Comparison of ENCODE assay signal across 21 cellular contexts in genomic region chr11:43517518-43517917, GRCh38.
A peak's percentile ranks its signal among the peaks of the same experiment; 100 is the strongest.
DNase-seq lines count a peak whose midpoint lies in the region; ATAC-seq lines count a peak whose summit lies in the region.
"Had no signal": no experiment of that assay in that cellular context is flagged by ENCODE, and none has a peak within 500 bp of the region (broad histone marks: within the 10 kb centered on the region; RNA-seq: fewer than 3 reads in every experiment).

No MANE protein-coding gene starts in this region.

- H3K9me3 ChIP-seq in SJCRH30 (replicated peaks) = no peaks in the 10 kb centered on the region

- in situ Hi-C loops in SK-MEL-5 (cut with HindIII; ENCODE audit: low pct_unique_long_range_greater_than_20kb, low sequenced_read_pairs) = no loop called here

- H3K27ac Mint-ChIP-seq in activated naive CD8-positive, alpha-beta T cell treated with anti-CD3 and anti-CD28 coated beads, Interleukin-2, amount 50 U/mL, for 24 hours = no peak overlapping the region
- no peak overlapping the region for H3K27ac Mint-ChIP-seq in activated naive CD8-positive, alpha-beta T cell treated with anti-CD3 and anti-CD28 coated beads for 36 hours
- H3K27ac Mint-ChIP-seq in stimulated activated naive CD8-positive, alpha-beta T cell treated with anti-CD3 and anti-CD28 coated beads, Interleukin-15, amount 100 ng/mL, for 72 hours = no peak overlapping the region
- H3K27ac Mint-ChIP-seq: activated CD4-positive, alpha-beta memory T cell treated with anti-CD3 and anti-CD28 coated beads, Interleukin-2, amount 10 ng/mL, durations not matched to agents 7 days and 5 days; activated T-cell treated with anti-CD3 and anti-CD28 coated beads, Interleukin-2, amount 50 U/mL, for 24 hours; naive thymus-derived CD8-positive, alpha-beta T cell had no signal

- H3K9me3 Mint-ChIP-seq in activated naive CD8-positive, alpha-beta T cell treated with anti-CD3 and anti-CD28 coated beads, Interleukin-2, amount 50 U/mL, for 24 hours = peaks cover 18% of the 10 kb centered on the region
- peaks cover 10% of the 10 kb centered on the region for H3K9me3 Mint-ChIP-seq in activated naive CD8-positive, alpha-beta T cell treated with anti-CD3 and anti-CD28 coated beads for 36 hours
- peaks cover 18 to 19% of the 10 kb centered on the region in 2 donors for H3K9me3 Mint-ChIP-seq in stimulated activated naive CD8-positive, alpha-beta T cell treated with anti-CD3 and anti-CD28 coated beads, Interleukin-15, amount 100 ng/mL, for 72 hours

- ATAC-seq in activated naive CD8-positive, alpha-beta T cell treated with anti-CD3 and anti-CD28 coated beads, Interleukin-2, amount 50 U/mL, for 24 hours = peak; percentile 73
- peak; percentile 20 for ATAC-seq in stimulated activated naive CD8-positive, alpha-beta T cell treated with anti-CD3 and anti-CD28 coated beads, Interleukin-15, amount 100 ng/mL, for 72 hours
- ATAC-seq in GM21360 (IDR thresholded peaks at IDR 0.05; ENCODE audit: unreplicated experiment) = no peak
- ATAC-seq: left colon; naive thymus-derived CD8-positive, alpha-beta T cell had no signal

- H3K36me3 ChIP-seq in SJCRH30 = no peaks in the 10 kb centered on the region
- H3K36me3 ChIP-seq: BLaER1 treated with 17β-estradiol and CSF1 and Interleukin-3, amounts not matched to agents 10 nM and 100 nM; esophagus squamous epithelium; HAP-1 had no signal

- no peak overlapping the region for H3K27ac ChIP-seq in SJCRH30
- H3K27ac ChIP-seq: BLaER1 treated with 17β-estradiol and CSF1 and Interleukin-3, amounts not matched to agents 10 nM and 100 nM; esophagus squamous epithelium had no signal

- peaks cover 23% of the 10 kb centered on the region for H3K27me3 Mint-ChIP-seq in activated naive CD8-positive, alpha-beta T cell treated with anti-CD3 and anti-CD28 coated beads, Interleukin-2, amount 50 U/mL, for 24 hours
- peaks cover 31% of the 10 kb centered on the region for H3K27me3 Mint-ChIP-seq in activated naive CD8-positive, alpha-beta T cell treated with anti-CD3 and anti-CD28 coated beads for 36 hours
- H3K27me3 Mint-ChIP-seq in stimulated activated naive CD8-positive, alpha-beta T cell treated with anti-CD3 and anti-CD28 coated beads, Interleukin-15, amount 100 ng/mL, for 72 hours = peaks cover 12% of the 10 kb centered on the region

- H3K4me1 Mint-ChIP-seq in activated naive CD8-positive, alpha-beta T cell treated with anti-CD3 and anti-CD28 coated beads, Interleukin-2, amount 50 U/mL, for 24 hours = peaks cover 18% of the 10 kb centered on the region
- peaks cover 13% of the 10 kb centered on the region for H3K4me1 Mint-ChIP-seq in activated naive CD8-positive, alpha-beta T cell treated with anti-CD3 and anti-CD28 coated beads for 36 hours
- H3K4me1 Mint-ChIP-seq in stimulated activated naive CD8-positive, alpha-beta T cell treated with anti-CD3 and anti-CD28 coated beads, Interleukin-15, amount 100 ng/mL, for 72 hours = peaks cover 12% of the 10 kb centered on the region
- H3K4me1 Mint-ChIP-seq: activated CD4-positive, alpha-beta memory T cell treated with anti-CD3 and anti-CD28 coated beads, Interleukin-2, amount 10 ng/mL, durations not matched to agents 7 days and 5 days; naive thymus-derived CD8-positive, alpha-beta T cell had no signal

- H3K36me3 Mint-ChIP-seq in activated naive CD8-positive, alpha-beta T cell treated with anti-CD3 and anti-CD28 coated beads, Interleukin-2, amount 50 U/mL, for 24 hours (ENCODE audit: low read depth) = no peaks in the 10 kb centered on the region
- no peaks in the 10 kb centered on the region for H3K36me3 Mint-ChIP-seq in activated naive CD8-positive, alpha-beta T cell treated with anti-CD3 and anti-CD28 coated beads for 36 hours

- no peak overlapping the region for H3K4me3 Mint-ChIP-seq in activated naive CD8-positive, alpha-beta T cell treated with anti-CD3 and anti-CD28 coated beads, Interleukin-2, amount 50 U/mL, for 24 hours
- no peak overlapping the region for H3K4me3 Mint-ChIP-seq in activated naive CD8-positive, alpha-beta T cell treated with anti-CD3 and anti-CD28 coated beads for 36 hours
- H3K4me3 Mint-ChIP-seq in stimulated activated naive CD8-positive, alpha-beta T cell treated with anti-CD3 and anti-CD28 coated beads, Interleukin-15, amount 100 ng/mL, for 72 hours = no peak overlapping the region
- H3K4me3 Mint-ChIP-seq: activated CD4-positive, alpha-beta memory T cell treated with anti-CD3 and anti-CD28 coated beads, Interleukin-2, amount 10 ng/mL, durations not matched to agents 7 days and 5 days; activated T-cell treated with anti-CD3 and anti-CD28 coated beads, Interleukin-2, amount 50 U/mL, for 24 hours; naive thymus-derived CD8-positive, alpha-beta T cell had no signal

- no peaks in the 10 kb centered on the region for H3K4me1 ChIP-seq in SJCRH30
- H3K4me1 ChIP-seq: esophagus squamous epithelium, HAP-1 had no signal

- H3K4me3 ChIP-seq in SJCRH30 = no peak overlapping the region
- H3K4me3 ChIP-seq: BLaER1 treated with 17β-estradiol and CSF1 and Interleukin-3, amounts not matched to agents 10 nM and 100 nM; esophagus squamous epithelium; HAP-1 had no signal

- no peak for DNase-seq in activated naive CD8-positive, alpha-beta T cell treated with anti-CD3 and anti-CD28 coated beads, Interleukin-2, amount 50 U/mL, for 24 hours
- no peak for DNase-seq in activated naive CD8-positive, alpha-beta T cell treated with anti-CD3 and anti-CD28 coated beads for 36 hours
- DNase-seq in SK-MEL-5 (ENCODE audit: low read depth, low spot score) (peak; percentile 51), iris pigment epithelial cell (ENCODE audit: low read depth) (peak; percentile 53), SJCRH30 (no peak), OCI-M2 (lab: John Stamatoyannopoulos, UW; ENCODE audit: unreplicated experiment) (no peak)
- DNase-seq in stimulated activated naive CD8-positive, alpha-beta T cell treated with anti-CD3 and anti-CD28 coated beads, Interleukin-15, amount 100 ng/mL, for 72 hours = no peak
- DNase-seq: activated CD4-positive, alpha-beta memory T cell treated with anti-CD3 and anti-CD28 coated beads, Interleukin-2, amount 10 ng/mL, durations not matched to agents 7 days and 5 days; activated naive CD4-positive, alpha-beta T cell treated with anti-CD3 and anti-CD28 coated beads, Interleukin-2, amount 50 U/mL, for 16 hours; activated T-cell treated with anti-CD3 and anti-CD28 coated beads, Interleukin-2, amount 50 U/mL, for 24 hours; effector memory CD4-positive, alpha-beta T cell; esophagus squamous epithelium; left colon; naive thymus-derived CD8-positive, alpha-beta T cell; NCI-H2029; NCI-H2227 treated with DMSO at 0.1 percent for 48 hours; NCI-H82; SHP77 treated with DMSO at 0.1 percent for 48 hours had no signal

- peaks cover 15% of the 10 kb centered on the region; the same call in 1 of the 2 replicates for H3K27me3 ChIP-seq in SJCRH30
- H3K27me3 ChIP-seq: BLaER1 treated with 17β-estradiol and CSF1 and Interleukin-3, amounts not matched to agents 10 nM and 100 nM had no signal

Comparison
In these comparisons a context has a peak if more than half of its experiments do, and no peak if none do; other contexts are left out.
1. DNase-seq: peak in SK-MEL-5 (single experiment) and iris pigment epithelial cell (single experiment); none in activated naive CD8-positive, alpha-beta T cell treated with anti-CD3 and anti-CD28 coated beads, Interleukin-2, amount 50 U/mL, for 24 hours (single experiment), activated naive CD8-positive, alpha-beta T cell treated with anti-CD3 and anti-CD28 coated beads for 36 hours (single experiment), stimulated activated naive CD8-positive, alpha-beta T cell treated with anti-CD3 and anti-CD28 coated beads, Interleukin-15, amount 100 ng/mL, for 72 hours (0 of 2), SJCRH30 (0 of 2) and OCI-M2 (single experiment).